Comparison of ENCODE assay signal across 10 cellular contexts in the genomic region with DNA sequence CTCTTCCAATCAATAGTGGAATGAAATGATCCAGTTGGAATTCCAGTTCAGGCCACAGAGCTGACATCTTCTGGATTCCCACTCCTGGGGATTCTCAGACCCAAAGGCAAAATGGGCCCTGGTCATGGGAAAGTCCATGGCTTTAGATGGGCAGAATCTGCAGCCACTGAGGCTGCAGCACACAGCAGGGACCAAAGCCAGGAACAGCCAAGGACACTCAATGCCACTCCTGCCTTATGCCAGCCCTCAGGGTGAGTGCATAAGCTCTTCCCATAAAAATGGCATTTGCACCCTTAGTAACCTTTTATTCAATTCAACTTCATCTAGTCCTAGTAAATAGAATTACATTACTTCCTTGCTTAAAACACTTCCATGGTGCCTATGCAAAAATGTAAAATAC.
"Had no signal": no experiment of that assay in that cellular context is flagged by ENCODE, and none has a peak within 500 bp of the region (broad histone marks: within the 10 kb centered on the region; RNA-seq: fewer than 3 reads in every experiment).

No MANE protein-coding gene starts in this region.

- H3K4me3 ChIP-seq: GM23248, HAP-1 had no signal

- DNase-seq: GM23248, GOT3, H7, HFFc6, Kasumi-1, KBM-7 had no signal

- ATAC-seq: HCT116, HepG2 had no signal

- H2AFZ ChIP-seq: GM23248 had no signal

- H3K36me3 ChIP-seq: HAP-1 had no signal

- H3K9me3 ChIP-seq: HAP-1 had no signal

- H3K4me1 ChIP-seq: HAP-1 had no signal

- H3K9ac ChIP-seq: GM23248 had no signal

- H3K27ac ChIP-seq: GM23248, HL-60 had no signal
